In the genomic region with DNA sequence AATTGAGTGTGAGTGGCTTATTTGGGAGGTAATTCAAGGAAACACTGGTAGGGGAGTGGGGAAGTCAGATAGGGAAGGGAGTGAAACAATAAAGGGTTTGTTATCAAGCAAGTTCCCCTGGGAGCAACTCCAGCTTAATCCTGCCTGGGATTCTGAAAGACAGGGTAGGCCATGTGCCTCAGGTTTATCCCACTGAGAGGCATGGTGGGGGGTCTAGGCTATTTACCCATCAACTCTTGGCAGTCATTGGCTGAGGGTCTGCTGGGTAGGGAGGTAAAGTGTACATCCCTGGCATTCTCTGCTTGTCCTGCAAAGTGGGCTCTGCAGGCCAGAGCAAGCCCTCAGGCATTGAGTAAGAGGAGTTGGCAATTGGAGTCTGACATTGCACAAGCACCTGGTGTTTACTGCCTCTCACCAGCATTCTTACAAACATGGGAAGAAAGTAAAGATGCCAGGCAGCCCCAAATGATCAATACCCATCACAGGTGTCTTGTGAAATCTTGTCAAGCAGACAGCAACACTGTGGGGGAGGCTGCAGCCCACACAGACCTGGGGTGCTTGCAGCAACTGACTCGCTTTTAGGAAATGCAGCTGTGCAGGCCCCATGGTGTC, we compare ENCODE assay signal across 18 cellular contexts.
DNase-seq lines count a peak whose midpoint lies in the region; ATAC-seq and TF ChIP-seq lines count a peak whose summit lies in the region.
"Had no signal": no experiment of that assay in that cellular context is flagged by ENCODE, and none has a peak within 500 bp of the region (broad histone marks: within the 10 kb centered on the region; RNA-seq: fewer than 3 reads in every experiment).

No MANE protein-coding gene starts in this region.

- TF ChIP-seq CTCF in body of pancreas (IDR thresholded peaks at IDR 0.05) (no peak), heart left ventricle (IDR thresholded peaks at IDR 0.05) (no peak)

- intact Hi-C loops in body of pancreas (cut with DNase I) (no loop called here), heart left ventricle (cut with DNase I) (no loop called here)

- H3K18ac ChIP-seq in mesendoderm (ENCODE audit: low read length): no peak overlapping the region

- no peak overlapping the region for H4K8ac ChIP-seq in mesendoderm (ENCODE audit: low read depth, low read length)

- H3K4me1 ChIP-seq in body of pancreas (peaks cover 18% of the 10 kb centered on the region), mesendoderm (ENCODE audit: control insufficient read depth, low read depth, low read length) (peaks cover 7% of the 10 kb centered on the region), heart left ventricle (no peaks in the 10 kb centered on the region)
- H3K4me1 ChIP-seq: left ventricle myocardium inferior, spleen had no signal

- H3K4ac ChIP-seq in mesendoderm (ENCODE audit: low read depth, low read length): no peak overlapping the region

- no peak overlapping the region for H2BK120ac ChIP-seq in mesendoderm (ENCODE audit: low read depth, low read length)

- no peaks in the 10 kb centered on the region for H3K36me3 ChIP-seq in body of pancreas (replicated peaks in 1 of 2; ENCODE audit: insufficient read depth in 1 of 2, low read depth in 2 of 2)
- H3K36me3 ChIP-seq in mesendoderm (ENCODE audit: control insufficient read depth, insufficient read depth, low read length): no peaks in the 10 kb centered on the region
- no peaks in the 10 kb centered on the region for H3K36me3 ChIP-seq in heart left ventricle
- H3K36me3 ChIP-seq: left ventricle myocardium inferior, spleen, transverse colon had no signal

- no peaks in the 10 kb centered on the region for H3K79me2 ChIP-seq in mesendoderm (ENCODE audit: control insufficient read depth, insufficient read depth, low read length)

- H3K9me3 ChIP-seq in body of pancreas: no peaks in the 10 kb centered on the region
- H3K9me3 ChIP-seq in heart left ventricle: no peaks in the 10 kb centered on the region
- H3K9me3 ChIP-seq: left ventricle myocardium inferior, spleen, transverse colon had no signal

- H3K23ac ChIP-seq in mesendoderm (ENCODE audit: low read length): no peak overlapping the region

- DNase-seq in ELF-1 (ENCODE audit: low read depth, low spot score) (peak; percentile 65), MV-4-11 (lab: John Stamatoyannopoulos, UW) (peak; percentile 16), body of pancreas (peak in 3 of 4 donors; percentile 21 to 47 (median 22)), mesendoderm (peak; percentile 81), COLO668 (lab: John Stamatoyannopoulos, UW; ENCODE audit: unreplicated experiment) (no peak), heart left ventricle (no peak)
- DNase-seq in activated CD8-positive, alpha-beta memory T cell treated with anti-CD3 and anti-CD28 coated beads, Interleukin-2, amount 50 U/mL, for 48 hours: no peak
- DNase-seq: amniotic stem cell, HCEC 1CT, Kasumi-1, left ventricle myocardium inferior, NCI-H510A, nephron progenitor cell, spleen, transverse colon had no signal

- no peaks in the 10 kb centered on the region for H3K79me1 ChIP-seq in mesendoderm (ENCODE audit: low read length)

- H3K27me3 ChIP-seq in body of pancreas (no peaks in the 10 kb centered on the region), mesendoderm (ENCODE audit: insufficient read depth, low read length, poor library complexity) (no peaks in the 10 kb centered on the region), heart left ventricle (no peaks in the 10 kb centered on the region)
- H3K27me3 ChIP-seq: spleen, transverse colon had no signal

- no peak overlapping the region for H2BK5ac ChIP-seq in mesendoderm (ENCODE audit: low read length)

- H3K56ac ChIP-seq in mesendoderm (ENCODE audit: low read length): no peak overlapping the region

- no peak overlapping the region for H4K5ac ChIP-seq in mesendoderm (ENCODE audit: low read length)

- H3K9ac ChIP-seq in mesendoderm (ENCODE audit: low read length): no peak overlapping the region

- no peak overlapping the region for H2AK5ac ChIP-seq in mesendoderm (ENCODE audit: low read length)

- TF ChIP-seq POLR2A in body of pancreas (IDR thresholded peaks at IDR 0.05): no peak
- no peak for TF ChIP-seq POLR2A in heart left ventricle (IDR thresholded peaks at IDR 0.05)

- H2BK15ac ChIP-seq in mesendoderm (replicated peaks; ENCODE audit: low read depth): no peak overlapping the region

- 58 to 78% methylated on average over 1 of the region's 1 CpG for WGBS in body of pancreas, 2 donors
- WGBS in mesendoderm (ENCODE audit: extremely low coverage, insufficient coverage, low lambda C conversion rate): no CpG with 5 or more reads among the region's 1 CpG
- WGBS in heart left ventricle, 4 donors: 87 to 100% (median 94%) methylated on average over 1 of the region's 1 CpG

- ATAC-seq in body of pancreas (peak; percentile 74), heart left ventricle (no peak)
- ATAC-seq: GM12878, WTC11 had no signal

- H3K27ac ChIP-seq in body of pancreas (peak overlapping the region; percentile 9 to 74 (median 62)), mesendoderm (ENCODE audit: low read depth, low read length) (no peak overlapping the region), heart left ventricle (no peak overlapping the region)
- H3K27ac ChIP-seq: left ventricle myocardium inferior, SK-N-MC, spleen, transverse colon had no signal

- H3K4me2 ChIP-seq in mesendoderm (ENCODE audit: low read length): no peak overlapping the region

- no peak overlapping the region for H3K4me3 ChIP-seq in body of pancreas
- no peak overlapping the region for H3K4me3 ChIP-seq in mesendoderm (ENCODE audit: low read length)
- H3K4me3 ChIP-seq in heart left ventricle: no peak overlapping the region
- H3K4me3 ChIP-seq: GM12878, left ventricle myocardium inferior, SK-N-MC, spleen, transverse colon had no signal

Comparison
In these comparisons a context has a peak if more than half of its experiments do, and no peak if none do; other contexts are left out.
1. DNase-seq: peak in ELF-1 (single experiment), MV-4-11 (single experiment), body of pancreas (3 of 4) and mesendoderm (single experiment); none in COLO668 (single experiment), activated CD8-positive, alpha-beta memory T cell treated with anti-CD3 and anti-CD28 coated beads, Interleukin-2, amount 50 U/mL, for 48 hours (single experiment) and heart left ventricle (0 of 5).
2. H3K27ac ChIP-seq: peak in body of pancreas (4 of 4); none in mesendoderm (single experiment) and heart left ventricle (0 of 12).